In genomic region chr17:34452769-34453168, GRCh38 we compare ENCODE assay signal across 31 cellular contexts.
"Had no signal": no experiment of that assay in that cellular context is flagged by ENCODE, and none has a peak within 500 bp of the region (broad histone marks: within the 10 kb centered on the region; RNA-seq: fewer than 3 reads in every experiment).

No MANE protein-coding gene starts in this region.

- H3K27ac Mint-ChIP-seq: activated B cell treated with CpG ODN at 0.5 μM for 24 hours; activated CD4-positive, alpha-beta memory T cell treated with anti-CD3 and anti-CD28 coated beads for 36 hours; activated CD4-positive, alpha-beta T cell treated with anti-CD3 and anti-CD28 coated beads, Interleukin-2, amount 10 ng/mL, durations not matched to agents 24 days and 14 days; activated naive CD4-positive, alpha-beta T cell treated with anti-CD3 and anti-CD28 coated beads for 36 hours; activated naive CD8-positive, alpha-beta T cell treated with anti-CD3 and anti-CD28 coated beads for 36 hours; activated T-helper 17 cell treated with anti-CD3 and anti-CD28 coated beads, Interleukin-2, amount 50 U/mL, for 72 hours; T-cell had no signal

- H3K36me3 Mint-ChIP-seq: activated CD4-positive, alpha-beta memory T cell treated with anti-CD3 and anti-CD28 coated beads for 36 hours; activated naive CD8-positive, alpha-beta T cell treated with anti-CD3 and anti-CD28 coated beads for 36 hours; T-cell had no signal

- H3K9ac ChIP-seq: KMS-11 had no signal

- H3K4me3 Mint-ChIP-seq: activated B cell treated with CpG ODN at 0.5 μM for 24 hours; activated CD4-positive, alpha-beta memory T cell treated with anti-CD3 and anti-CD28 coated beads for 36 hours; activated CD4-positive, alpha-beta T cell treated with anti-CD3 and anti-CD28 coated beads, Interleukin-2, amount 10 ng/mL, durations not matched to agents 24 days and 14 days; activated naive CD4-positive, alpha-beta T cell treated with anti-CD3 and anti-CD28 coated beads for 36 hours; activated naive CD8-positive, alpha-beta T cell treated with anti-CD3 and anti-CD28 coated beads for 36 hours; activated T-helper 17 cell treated with anti-CD3 and anti-CD28 coated beads, Interleukin-2, amount 50 U/mL, for 72 hours; central memory CD8-positive, alpha-beta T cell; T-cell had no signal

- ATAC-seq: activated T-helper 17 cell treated with anti-CD3 and anti-CD28 coated beads, Interleukin-2, amount 50 U/mL, for 72 hours; body of pancreas; PC-3; T-cell had no signal

- H3K27ac ChIP-seq: adrenal gland, body of pancreas, KMS-11 had no signal

- H3K36me3 ChIP-seq: adrenal gland had no signal

- H3K9me3 Mint-ChIP-seq: activated B cell treated with CpG ODN at 0.5 μM for 24 hours; activated CD4-positive, alpha-beta memory T cell treated with anti-CD3 and anti-CD28 coated beads for 36 hours; activated CD4-positive, alpha-beta T cell treated with anti-CD3 and anti-CD28 coated beads, Interleukin-2, amount 10 ng/mL, durations not matched to agents 24 days and 14 days; activated naive CD4-positive, alpha-beta T cell treated with anti-CD3 and anti-CD28 coated beads for 36 hours; activated naive CD8-positive, alpha-beta T cell treated with anti-CD3 and anti-CD28 coated beads for 36 hours; activated T-helper 17 cell treated with anti-CD3 and anti-CD28 coated beads, Interleukin-2, amount 50 U/mL, for 72 hours; central memory CD8-positive, alpha-beta T cell; T-cell had no signal

- H3K4me3 ChIP-seq: adrenal gland, body of pancreas had no signal

- FAIRE-seq: bronchial epithelial cell, TTC549 had no signal

- H3K9me3 ChIP-seq: adrenal gland, body of pancreas had no signal

- DNase-seq: activated B cell treated with CpG ODN at 0.5 μM for 24 hours; activated CD4-positive, alpha-beta memory T cell treated with anti-CD3 and anti-CD28 coated beads for 36 hours; activated CD4-positive, alpha-beta T cell treated with anti-CD3 and anti-CD28 coated beads for 1 hour; activated CD4-positive, alpha-beta T cell treated with anti-CD3 and anti-CD28 coated beads, Interleukin-2, amount 10 ng/mL, durations not matched to agents 24 days and 14 days; activated CD8-positive, alpha-beta memory T cell treated with anti-CD3 and anti-CD28 coated beads for 24 hours; activated gamma-delta T cell; activated naive CD4-positive, alpha-beta T cell treated with anti-CD3 and anti-CD28 coated beads for 36 hours; activated naive CD8-positive, alpha-beta T cell treated with anti-CD3 and anti-CD28 coated beads for 36 hours; activated T-cell treated with anti-CD3 and anti-CD28 coated beads, Interleukin-2, amount 50 U/mL, for 48 hours; adrenal gland; aorta; body of pancreas; NCI-H1092 treated with DMSO at 0.1 percent for 48 hours; NCI-H1417 treated with DMSO at 0.1 percent for 48 hours; NCI-H1694; NCI-H2029; NCI-H2107; NCI-H2171 treated with DMSO at 0.1 percent for 48 hours; NCI-H226; NCI-H510A; NCI-H526 treated with DMSO at 0.1 percent for 48 hours; PC-3; SHP77 treated with DMSO at 0.1 percent for 48 hours; T-cell; T-helper 2 cell; T1000 had no signal

- H3K4me1 Mint-ChIP-seq: activated B cell treated with CpG ODN at 0.5 μM for 24 hours; activated CD4-positive, alpha-beta T cell treated with anti-CD3 and anti-CD28 coated beads, Interleukin-2, amount 10 ng/mL, durations not matched to agents 24 days and 14 days; activated naive CD8-positive, alpha-beta T cell treated with anti-CD3 and anti-CD28 coated beads for 36 hours; activated T-helper 17 cell treated with anti-CD3 and anti-CD28 coated beads, Interleukin-2, amount 50 U/mL, for 72 hours; central memory CD8-positive, alpha-beta T cell; T-cell had no signal

- H3K4me2 ChIP-seq: KMS-11 had no signal

- H3K4me1 ChIP-seq: adrenal gland, body of pancreas had no signal

- H3K27me3 ChIP-seq: body of pancreas had no signal
